Comparison of ENCODE assay signal across 17 cellular contexts in the genomic region with DNA sequence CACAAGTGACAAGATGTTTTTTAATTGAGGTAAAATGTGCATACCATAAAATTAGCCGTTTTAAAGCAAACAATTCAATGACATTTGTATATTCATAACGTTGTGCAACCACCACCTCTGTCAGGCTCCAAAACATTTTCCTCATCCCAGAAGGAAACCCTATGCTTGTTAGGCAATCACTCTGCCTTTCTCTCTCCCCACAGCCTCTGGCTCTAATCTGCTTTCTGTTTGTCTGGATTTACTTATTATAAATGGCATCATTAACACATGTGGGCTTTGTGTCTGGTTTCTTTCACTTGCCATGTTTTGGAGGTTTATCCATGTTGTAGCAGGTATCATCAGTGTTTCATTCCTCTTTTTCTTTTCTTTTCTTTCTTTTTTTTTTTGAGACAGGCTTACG. TPM values are rescaled to one million over a fixed set of nuclear protein-coding genes. Genes with fewer than 3 reads are reported as not detected.
DNase-seq lines count a peak whose midpoint lies in the region; ATAC-seq lines count a peak whose summit lies in the region.
"Had no signal": no experiment of that assay in that cellular context is flagged by ENCODE, and none has a peak within 500 bp of the region (broad histone marks: within the 10 kb centered on the region; RNA-seq: fewer than 3 reads in every experiment).

No MANE protein-coding gene starts in this region.

- no peaks in the 10 kb centered on the region for H3K79me1 ChIP-seq in mesenchymal stem cell (replicated peaks; ENCODE audit: low read length, poor library complexity, severe bottlenecking)

- no peak overlapping the region for H3K14ac ChIP-seq in mesenchymal stem cell (ENCODE audit: low read length in 2 of 2)

- no peak overlapping the region for H2AK5ac ChIP-seq in mesenchymal stem cell (ENCODE audit: low read length, severe bottlenecking)

- WGBS in mesenchymal stem cell = 55% methylated on average over 3 of the region's 3 CpGs

- no peak overlapping the region for H4K91ac ChIP-seq in mesenchymal stem cell (ENCODE audit: low read length)

- H4K8ac ChIP-seq in mesenchymal stem cell (ENCODE audit: low read length) = no peak overlapping the region

- H3K9ac ChIP-seq in mesenchymal stem cell (ENCODE audit: low read length) = no peak overlapping the region
- H3K9ac ChIP-seq: BLaER1 treated with 17β-estradiol and CSF1 and Interleukin-3, amounts not matched to agents 10 nM and 100 nM had no signal

- H2BK15ac ChIP-seq in mesenchymal stem cell (ENCODE audit: low read depth, poor library complexity, severe bottlenecking) = no peak overlapping the region

- H3K27me3 ChIP-seq in mesenchymal stem cell (ENCODE audit: control insufficient read depth in 1 of 2, insufficient read depth in 1 of 2, low read length in 2 of 2) = peaks cover 29 to 54% of the 10 kb centered on the region in 2 experiments

- no peak overlapping the region for H3K23ac ChIP-seq in mesenchymal stem cell (ENCODE audit: low read length in 2 of 2)

- H2BK5ac ChIP-seq in mesenchymal stem cell (ENCODE audit: low read depth, low read length, poor library complexity, severe bottlenecking) = no peak overlapping the region

- H3K4me2 ChIP-seq in mesenchymal stem cell (ENCODE audit: low read length, poor library complexity, severe bottlenecking) = no peak overlapping the region

- H3K18ac ChIP-seq in mesenchymal stem cell (ENCODE audit: low read depth in 1 of 2, low read length in 2 of 2) = no peak overlapping the region

- H3K4me3 ChIP-seq in mesenchymal stem cell (ENCODE audit: insufficient read depth in 1 of 2, low read depth in 1 of 2, low read length in 2 of 2) = no peak overlapping the region
- H3K4me3 ChIP-seq: coronary artery, prostate gland had no signal

- no peak overlapping the region for H3K27ac ChIP-seq in mesenchymal stem cell (ENCODE audit: low read length, poor library complexity, severe bottlenecking)
- H3K27ac ChIP-seq: BLaER1 treated with 17β-estradiol and CSF1 and Interleukin-3, amounts not matched to agents 10 nM and 100 nM; coronary artery; prostate gland had no signal

- no peak overlapping the region for H2BK120ac ChIP-seq in mesenchymal stem cell (ENCODE audit: low read depth, low read length)

- no peak overlapping the region for H2BK12ac ChIP-seq in mesenchymal stem cell (ENCODE audit: low read length in 2 of 2)

- peaks cover 30% of the 10 kb centered on the region for H3K4me1 ChIP-seq in mesenchymal stem cell (ENCODE audit: control insufficient read depth, insufficient read depth, low read depth, low read length)
- H3K4me1 ChIP-seq: prostate gland had no signal

- H3K9me3 ChIP-seq in mesenchymal stem cell (ENCODE audit: control insufficient read depth, low read length) = peaks cover 3% of the 10 kb centered on the region
- H3K9me3 ChIP-seq: prostate gland had no signal

- H3K4ac ChIP-seq in mesenchymal stem cell (ENCODE audit: low read depth in 1 of 2, low read length in 2 of 2) = no peak overlapping the region

- H2AFZ ChIP-seq in mesenchymal stem cell (ENCODE audit: low read depth, low read length) = no peak overlapping the region

- ATAC-seq in HG02623 (IDR thresholded peaks at IDR 0.05; ENCODE audit: unreplicated experiment) (no peak), HG03432 (IDR thresholded peaks at IDR 0.05; ENCODE audit: unreplicated experiment) (no peak)
- no peak for ATAC-seq in activated CD4-positive, CD25-positive, alpha-beta regulatory T cell treated with anti-CD3 and anti-CD28 coated beads, Interleukin-2, amount 50 U/mL, for 24 hours
- ATAC-seq: natural killer cell treated with Interleukin-12 subunit alpha and Interleukin-12 subunit beta and Interleukin-15 and Interleukin-18, amount 100 ng/mL, for 72 hours had no signal

- DNase-seq in AG20443 (ENCODE audit: low spot score) (peak; percentile 73), NCI-H526 treated with DMSO at 0.1 percent for 48 hours (lab: John Stamatoyannopoulos, UW) (peak; percentile 7), epidermal melanocyte (ENCODE audit: insufficient read length, low spot score) (peak; percentile 60), mesenchymal stem cell (peak; percentile 23)
- DNase-seq in stimulated activated CD4-positive, alpha-beta T cell treated with anti-CD3 and anti-CD28 coated beads, Interleukin-12 subunit alpha, Interleukin-12 subunit beta, amount 100 ng/mL, for 4 hours = no peak
- DNase-seq: activated CD4-positive, alpha-beta T cell treated with anti-CD3 and anti-CD28 coated beads, Interleukin-2, amount 50 U/mL, for 1 hour; activated naive CD4-positive, alpha-beta T cell treated with Interleukin-2 at 50 U/mL for 16 hours; MM.1S; NCI-H187; SW 1271 had no signal

- no peaks in the 10 kb centered on the region for H3K36me3 ChIP-seq in mesenchymal stem cell (ENCODE audit: control insufficient read depth in 1 of 2, insufficient read depth in 2 of 2, low read depth in 1 of 2, low read length in 2 of 2)
- H3K36me3 ChIP-seq: BLaER1 treated with 17β-estradiol and CSF1 and Interleukin-3, amounts not matched to agents 10 nM and 100 nM; prostate gland had no signal

RNA-seq across cellular contexts. Expression of gene N4BP3, which starts 1.4 kb away (rescaled TPM):
- 0.01 TPM for polyA plus RNA-seq in mesenchymal stem cell (2013, experiment 1 of 2)
- 0.01 TPM for polyA plus RNA-seq in mesenchymal stem cell (2013, experiment 2 of 2)

RNA-seq across cellular contexts. Expression of gene RMND5B, which starts 18.9 kb away (rescaled TPM):
- polyA plus RNA-seq in mesenchymal stem cell (2013, experiment 1 of 2) = 14.0 TPM
- 14.1 TPM for polyA plus RNA-seq in mesenchymal stem cell (2013, experiment 2 of 2)

RNA-seq across cellular contexts. Expression of gene NHP2, which starts 41.8 kb away (rescaled TPM):
- 114 TPM for polyA plus RNA-seq in mesenchymal stem cell (2013, experiment 1 of 2)
- 119 TPM for polyA plus RNA-seq in mesenchymal stem cell (2013, experiment 2 of 2)
